In genomic region chr15:96326551-96327154, GRCh38 we compare ENCODE assay signal across 8 cellular contexts. TPM values are rescaled to one million over a fixed set of nuclear protein-coding genes. Genes with fewer than 3 reads are reported as not detected.
DNase-seq lines count a peak whose midpoint lies in the region; ATAC-seq lines count a peak whose summit lies in the region.

No MANE protein-coding gene starts in this region.

- no peaks in the 10 kb centered on the region; the same call in 1 of the 2 replicates for H3K36me3 ChIP-seq in ACC112 (ENCODE audit: insufficient read depth, low read length)
- no peaks in the 10 kb centered on the region for H3K36me3 ChIP-seq in HUES6 (ENCODE audit: control insufficient read depth, insufficient read depth, low read length)
- H3K36me3 ChIP-seq in thymus (ENCODE audit: control insufficient read depth, insufficient read depth): no peaks in the 10 kb centered on the region

- H3K9me3 ChIP-seq in HUES6 (ENCODE audit: control insufficient read depth, insufficient read depth, low read depth, low read length) (no peaks in the 10 kb centered on the region), thymus (ENCODE audit: control insufficient read depth) (no peaks in the 10 kb centered on the region)

- DNase-seq in activated T-helper 2 cell treated with anti-CD3 and anti-CD28 coated beads, Interferon-gamma antibody, Interleukin-2, Interleukin-4, amounts not matched to agents 10 μg/mL and 5 μg/mL and 100 μg/mL, durations not matched to agents 14 hours and 24 hours and 36 hours (ENCODE audit: low spot score): no peak
- DNase-seq in iris pigment epithelial cell (ENCODE audit: low read depth) (peak; percentile 83), iPS-NIHi11 (ENCODE audit: low spot score) (no peak)

- H3K79me2 ChIP-seq in ACC112 (ENCODE audit: control insufficient read depth, insufficient read depth, low read length, unreplicated experiment): peaks cover 93% of the 10 kb centered on the region

- WGBS in thymus: 4% methylated on average over 32 of the region's 32 CpGs

- ATAC-seq in GM19455 (IDR thresholded peaks at IDR 0.05; ENCODE audit: unreplicated experiment) (no peak), GM18868 (IDR thresholded peaks at IDR 0.05; ENCODE audit: unreplicated experiment) (no peak)

- H3K27me3 ChIP-seq in ACC112 (ENCODE audit: insufficient read depth, low read length) (no peaks in the 10 kb centered on the region), HUES6 (ENCODE audit: control insufficient read depth, insufficient read depth, low read length) (peaks cover 95% of the 10 kb centered on the region), thymus (ENCODE audit: control insufficient read depth, insufficient read depth) (peaks cover 91% of the 10 kb centered on the region)

- H3K4me1 ChIP-seq in ACC112 (ENCODE audit: control insufficient read depth, insufficient read depth, low read length, unreplicated experiment): peaks cover 20% of the 10 kb centered on the region
- H3K4me1 ChIP-seq in HUES6 (ENCODE audit: control insufficient read depth, insufficient read depth, low read length): peaks cover 45% of the 10 kb centered on the region
- H3K4me1 ChIP-seq in thymus (ENCODE audit: control insufficient read depth, insufficient read depth, low read length): peaks cover 2% of the 10 kb centered on the region

- no peaks in the 10 kb centered on the region for H3K9me3 Mint-ChIP-seq in activated T-helper 2 cell treated with anti-CD3 and anti-CD28 coated beads, Interferon-gamma antibody, Interleukin-2, Interleukin-4, amounts not matched to agents 10 μg/mL and 5 μg/mL and 100 μg/mL, durations not matched to agents 14 hours and 24 hours and 36 hours

- no peak overlapping the region for H3K27ac Mint-ChIP-seq in activated T-helper 2 cell treated with anti-CD3 and anti-CD28 coated beads, Interferon-gamma antibody, Interleukin-2, Interleukin-4, amounts not matched to agents 10 μg/mL and 5 μg/mL and 100 μg/mL, durations not matched to agents 14 hours and 24 hours and 36 hours

- peak overlapping the region; percentile 17 for H3K9ac ChIP-seq in HUES6 (ENCODE audit: low read length)

- peak overlapping the region; percentile 16 for H2AFZ ChIP-seq in ACC112 (ENCODE audit: low read length, unreplicated experiment)

- intact Hi-C loops in activated T-helper 2 cell treated with anti-CD3 and anti-CD28 coated beads, Interferon-gamma antibody, Interleukin-2, Interleukin-4, amounts not matched to agents 10 μg/mL and 5 μg/mL and 100 μg/mL, durations not matched to agents 14 hours and 24 hours and 36 hours (cut with micrococcal nuclease): loop anchor here (2.0 to 10.0 kb wide), 3 partner anchors 30 to 908 kb away; no protein-coding TSS in a partner anchor

- peak overlapping the region; percentile 75 for H3K4me3 ChIP-seq in ACC112 (ENCODE audit: low read depth, low read length)
- peak overlapping the region; percentile 51 for H3K4me3 ChIP-seq in HUES6 (ENCODE audit: low read depth, low read length)
- H3K4me3 ChIP-seq in thymus (ENCODE audit: low read length): peak overlapping the region; percentile 29

- H3K4me1 Mint-ChIP-seq in activated T-helper 2 cell treated with anti-CD3 and anti-CD28 coated beads, Interferon-gamma antibody, Interleukin-2, Interleukin-4, amounts not matched to agents 10 μg/mL and 5 μg/mL and 100 μg/mL, durations not matched to agents 14 hours and 24 hours and 36 hours (ENCODE audit: low read depth): peaks cover 10% of the 10 kb centered on the region

- H3K27me3 Mint-ChIP-seq in activated T-helper 2 cell treated with anti-CD3 and anti-CD28 coated beads, Interferon-gamma antibody, Interleukin-2, Interleukin-4, amounts not matched to agents 10 μg/mL and 5 μg/mL and 100 μg/mL, durations not matched to agents 14 hours and 24 hours and 36 hours (ENCODE audit: low read depth): peaks cover 78% of the 10 kb centered on the region

- peak overlapping the region; percentile 23 for H3K4me3 Mint-ChIP-seq in activated T-helper 2 cell treated with anti-CD3 and anti-CD28 coated beads, Interferon-gamma antibody, Interleukin-2, Interleukin-4, amounts not matched to agents 10 μg/mL and 5 μg/mL and 100 μg/mL, durations not matched to agents 14 hours and 24 hours and 36 hours (ENCODE audit: low read depth)

- peak overlapping the region; percentile 85 for H3K27ac ChIP-seq in ACC112 (ENCODE audit: low read depth, low read length)
- H3K27ac ChIP-seq in HUES6 (ENCODE audit: low read depth, low read length): no peak overlapping the region
- no peak overlapping the region for H3K27ac ChIP-seq in thymus (ENCODE audit: low read depth)

- peaks cover 4% of the 10 kb centered on the region for H3K36me3 Mint-ChIP-seq in activated T-helper 2 cell treated with anti-CD3 and anti-CD28 coated beads, Interferon-gamma antibody, Interleukin-2, Interleukin-4, amounts not matched to agents 10 μg/mL and 5 μg/mL and 100 μg/mL, durations not matched to agents 14 hours and 24 hours and 36 hours (ENCODE audit: low read depth)

RNA-seq across cellular contexts. Expression of gene NR2F2, which starts 3.8 kb away (rescaled TPM):
- total RNA-seq in activated T-helper 2 cell treated with anti-CD3 and anti-CD28 coated beads, Interferon-gamma antibody, Interleukin-2, Interleukin-4, amounts not matched to agents 10 μg/mL and 5 μg/mL and 100 μg/mL, durations not matched to agents 14 hours and 24 hours and 36 hours: not detected in 2 replicates
- 11.9 TPM for polyA plus RNA-seq in thymus
